9 cellular contexts compared by ENCODE assay signal in the genomic region with DNA sequence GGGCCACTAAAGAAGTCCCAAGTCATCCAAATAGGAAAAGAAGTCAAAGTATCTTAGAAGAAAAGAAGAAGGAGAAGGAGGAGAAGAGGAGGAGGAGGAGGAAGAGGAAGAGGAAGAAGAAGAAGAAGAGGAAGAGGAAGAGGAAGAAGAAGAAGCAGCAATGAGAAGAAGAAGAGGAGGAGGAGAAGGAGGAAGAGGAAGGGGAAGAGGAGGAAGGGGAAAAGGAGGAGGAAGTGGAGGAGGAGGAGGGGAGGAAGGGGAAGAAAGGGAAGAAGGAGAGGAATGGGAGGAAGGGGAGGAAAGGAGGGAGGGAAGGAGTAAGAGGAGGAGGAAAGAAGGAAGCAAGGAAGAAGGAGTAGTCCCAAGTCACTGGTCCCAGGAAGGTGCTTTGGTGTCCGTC. TPM values are rescaled to one million over a fixed set of nuclear protein-coding genes. Genes with fewer than 3 reads are reported as not detected.
"Had no signal": no experiment of that assay in that cellular context is flagged by ENCODE, and none has a peak within 500 bp of the region (broad histone marks: within the 10 kb centered on the region; RNA-seq: fewer than 3 reads in every experiment).

No MANE protein-coding gene starts in this region.

- H3K27ac Mint-ChIP-seq: IgD-negative memory B cell had no signal

- DNase-seq: IMR-90, KBM-7, KG1 had no signal

- H3K27ac ChIP-seq: HL-60 had no signal

- FAIRE-seq: HepG2, HTR-8/SVneo had no signal

- ATAC-seq: HepG2 had no signal

- H3K36me3 Mint-ChIP-seq: IgD-negative memory B cell had no signal

RNA-seq across cellular contexts. Expression of gene RADIL, which starts 21.7 kb away (rescaled TPM):
- total RNA-seq: HT-29 had no signal
- polyA plus RNA-seq: IgD-negative memory B cell had no signal

RNA-seq across cellular contexts. Expression of gene PAPOLB, which starts 43.3 kb away (rescaled TPM):
- total RNA-seq: HepG2, HT-29, HT1080 had no signal
- polyA plus RNA-seq: HepG2, IgD-negative memory B cell, IMR-90 had no signal

RNA-seq across cellular contexts. Expression of gene MMD2, which starts 53.8 kb away (rescaled TPM):
- total RNA-seq: HepG2, HT-29, HT1080, IMR-90 had no signal
- polyA plus RNA-seq: HepG2, IgD-negative memory B cell, IMR-90 had no signal
